In the genomic region with DNA sequence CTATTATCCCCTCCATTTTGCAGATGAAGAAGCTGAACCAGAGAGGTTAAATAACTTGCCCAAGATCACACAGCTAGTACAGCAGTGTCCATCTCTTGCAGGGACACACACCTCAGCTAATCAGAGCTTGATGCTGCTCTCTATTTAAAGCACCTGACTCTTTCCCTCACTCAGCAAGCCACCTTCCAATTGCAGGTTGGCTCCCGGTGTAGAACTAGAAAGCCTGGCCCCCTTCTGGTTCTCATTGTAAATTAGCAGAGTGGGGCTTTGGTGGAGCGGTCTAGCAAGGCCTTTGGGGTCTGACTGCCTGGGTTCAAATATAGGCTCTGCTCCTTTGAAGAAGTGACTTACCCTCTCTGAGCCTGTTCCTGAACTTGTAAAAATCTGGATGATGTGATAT, we compare ENCODE assay signal across 1 cellular context.
TF ChIP-seq lines count a peak whose summit lies in the region.

No MANE protein-coding gene starts in this region.

TF ChIP-seq in K562, 482 proteins besides CTCF, POLR2A, EP300 and RAD21:
- TF ChIP-seq ZNF507 (tag; conservative IDR thresholded peaks at IDR 0.05), result no peak
- no peak for TF ChIP-seq CBX3 (IDR thresholded peaks at IDR 0.05; ENCODE audit: borderline replicate concordance in 1 of 2, low read length in 2 of 2)
- peak; percentile 28 for TF ChIP-seq RBM25 (IDR thresholded peaks at IDR 0.05; ENCODE audit: low read depth, low read length, severe bottlenecking)
